8 cellular contexts compared by ENCODE assay signal in genomic region chr9:14692536-14692917, GRCh38. TPM values are rescaled to one million over a fixed set of nuclear protein-coding genes. Genes with fewer than 3 reads are reported as not detected.
DNase-seq lines count a peak whose midpoint lies in the region; FAIRE-seq and TF ChIP-seq lines count a peak whose summit lies in the region.

No MANE protein-coding gene starts in this region.

- H3K4me3 ChIP-seq in mesodermal cell (ENCODE audit: extremely low read depth, insufficient read depth, low read length, poor library complexity, severe bottlenecking) (peak overlapping the region; percentile 63), uterus (peak overlapping the region; percentile 71 to 78)

- no peak overlapping the region for H3K27ac ChIP-seq in mesodermal cell (ENCODE audit: low read depth, low read length, severe bottlenecking)
- H3K27ac ChIP-seq in uterus = peak overlapping the region; percentile 32 to 57

- TF ChIP-seq CTCF in chondrocyte (IDR thresholded peaks at IDR 0.05) = no peak
- TF ChIP-seq CTCF in uterus (IDR thresholded peaks at IDR 0.05) = no peak

- H3K27ac Mint-ChIP-seq in chondrocyte (ENCODE audit: unreplicated experiment) = peak overlapping the region; percentile 71

- H3K36me3 Mint-ChIP-seq in chondrocyte (ENCODE audit: low read depth) = peaks cover 4% of the 10 kb centered on the region

- H3K9me3 Mint-ChIP-seq in chondrocyte (ENCODE audit: low read depth) = no peaks in the 10 kb centered on the region

- FAIRE-seq in GM12891 (lab: Jason Lieb, UNC) = peak; percentile 67

- H3K27me3 ChIP-seq in uterus = no peaks in the 10 kb centered on the region

- intact Hi-C loops in uterus (cut with DNase I; ENCODE audit: low total_unique reads) = no loop called here

- H3K9me3 ChIP-seq in mesodermal cell (ENCODE audit: control insufficient read depth, low read length) (no peaks in the 10 kb centered on the region), uterus (no peaks in the 10 kb centered on the region)

- peaks cover 28% of the 10 kb centered on the region for H3K4me1 Mint-ChIP-seq in chondrocyte (ENCODE audit: low read depth)

- H3K4me1 ChIP-seq in mesodermal cell (ENCODE audit: control insufficient read depth, insufficient read depth, low read length, poor library complexity, severe bottlenecking) (no peaks in the 10 kb centered on the region), uterus (peaks cover 0 to 6% of the 10 kb centered on the region in 2 donors)

- H3K27me3 Mint-ChIP-seq in chondrocyte (ENCODE audit: low read depth) = peaks cover 5% of the 10 kb centered on the region

- 33 to 36% methylated on average over 2 to 3 of the region's 7 CpGs for WGBS in mesodermal cell (ENCODE audit: insufficient coverage in 2 of 2), 2 experiments

- H3K36me3 ChIP-seq in mesodermal cell (ENCODE audit: control insufficient read depth, insufficient read depth, low read length) = peaks cover 18% of the 10 kb centered on the region
- no peaks in the 10 kb centered on the region for H3K36me3 ChIP-seq in uterus

- peak; percentile 3; the same call in 1 of the 2 replicates for TF ChIP-seq POLR2A in GM12891 (IDR thresholded peaks at IDR 0.05; ENCODE audit: low read depth, low read length)
- no peak for TF ChIP-seq POLR2A in uterus (IDR thresholded peaks at IDR 0.05)

- no peak for DNase-seq in GM12891 (ENCODE audit: insufficient read length, low spot score)
- DNase-seq in NCI-H2227 treated with DMSO at 0.1 percent for 48 hours (lab: John Stamatoyannopoulos, UW) = peak; percentile 56
- DNase-seq in chondrocyte (ENCODE audit: low spot score) = no peak
- DNase-seq in uterus = no peak
- DNase-seq in SHP77 (lab: John Stamatoyannopoulos, UW) = no peak
- no peak for DNase-seq in effector CD8-positive, alpha-beta T cell (lab: John Stamatoyannopoulos, UW)
- no peak for DNase-seq in effector CD4-positive, alpha-beta T cell

- peak overlapping the region; percentile 90 for H3K4me3 Mint-ChIP-seq in chondrocyte (ENCODE audit: unreplicated experiment)

TF ChIP-seq in GM12891, 5 proteins besides CTCF, POLR2A, EP300 and RAD21:
- TF ChIP-seq POLR2AphosphoS5 (IDR thresholded peaks at IDR 0.05; ENCODE audit: low read depth, low read length) (peak; percentile 38; the same call in 1 of the 2 replicates), TAF1 (IDR thresholded peaks at IDR 0.05; ENCODE audit: low read depth, low read length) (no peak), POU2F2 (IDR thresholded peaks at IDR 0.05; ENCODE audit: low read depth, low read length) (no peak), PAX5 (IDR thresholded peaks at IDR 0.05; ENCODE audit: insufficient read depth, low read length, severe bottlenecking) (no peak), SPI1 (IDR thresholded peaks at IDR 0.05; ENCODE audit: low read depth, low read length) (no peak)

RNA-seq across cellular contexts. Expression of gene ZDHHC21, which starts 0.7 kb away (rescaled TPM):
- polyA plus RNA-seq in GM12891 (2012; ENCODE audit: low read depth, missing spikeins) = 3.5 TPM
- total RNA-seq in chondrocyte (9.8 to 15.8 TPM (median 11.4 TPM) in 3 replicates), uterus (10 to 100 TPM in 2 of 4 donors, 1 to 10 TPM in 2; 6.9 to 54.9 (median 13.6) TPM)
- polyA plus RNA-seq in mesodermal cell (2013, experiment 1 of 2) = 7.3 TPM
- polyA plus RNA-seq in mesodermal cell (2013, experiment 2 of 2) = 6.6 TPM

RNA-seq across cellular contexts. Expression of gene CER1, which starts 30.0 kb away (rescaled TPM):
- polyA plus RNA-seq in GM12891 (2012; ENCODE audit: low read depth, missing spikeins) = not detected
- total RNA-seq in chondrocyte (not detected in 3 replicates), uterus (under 1 TPM in 2 of 4 donors, not detected in 2; 0.61 to 0.97 TPM)
- 7.7 TPM for polyA plus RNA-seq in mesodermal cell (2013, experiment 1 of 2)
- 4.1 TPM for polyA plus RNA-seq in mesodermal cell (2013, experiment 2 of 2)
